ENCODE assay signal across 32 cellular contexts in the genomic region with DNA sequence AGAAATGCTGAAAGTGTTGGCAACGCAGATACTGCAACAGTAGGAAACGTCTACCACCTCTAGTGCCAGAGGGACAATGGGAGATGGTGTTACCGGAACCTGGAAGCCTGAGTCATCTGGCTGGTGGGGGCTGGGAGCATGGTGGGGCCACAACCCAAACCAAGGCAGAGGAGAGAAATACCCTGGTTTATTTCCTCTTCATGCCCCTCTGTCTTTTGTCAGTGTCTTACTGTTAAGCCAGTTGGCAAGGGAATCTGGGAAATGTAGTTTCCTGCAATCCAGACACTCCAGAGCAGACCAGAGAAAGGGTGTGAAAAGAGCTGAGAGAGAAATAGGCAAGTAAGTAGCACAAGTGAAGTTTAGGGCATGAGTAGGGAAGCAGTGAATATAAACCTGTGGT.
"Had no signal": no experiment of that assay in that cellular context is flagged by ENCODE, and none has a peak within 500 bp of the region (broad histone marks: within the 10 kb centered on the region; RNA-seq: fewer than 3 reads in every experiment).

No MANE protein-coding gene starts in this region.

- H3K4me1 Mint-ChIP-seq: activated CD4-positive, alpha-beta T cell treated with anti-CD3 and anti-CD28 coated beads, Interleukin-2, amount 10 ng/mL, durations not matched to agents 24 days and 14 days; nephron progenitor cell had no signal

- H3K4me1 ChIP-seq: adrenal gland, body of pancreas, colonic mucosa, esophagus muscularis mucosa, foreskin keratinocyte, heart right ventricle, left lung, pancreas, prostate gland, sigmoid colon, suprapubic skin, tibial artery, upper lobe of right lung had no signal

- ATAC-seq: body of pancreas, foreskin keratinocyte, heart right ventricle, left lung, pancreas, T-helper 17 cell, upper lobe of right lung had no signal

- H3K9me3 Mint-ChIP-seq: activated CD4-positive, alpha-beta memory T cell treated with anti-CD3 and anti-CD28 coated beads for 36 hours; activated CD4-positive, alpha-beta T cell treated with anti-CD3 and anti-CD28 coated beads, Interleukin-2, amount 10 ng/mL, durations not matched to agents 24 days and 14 days; activated naive CD4-positive, alpha-beta T cell treated with anti-CD3 and anti-CD28 coated beads for 36 hours; activated naive CD8-positive, alpha-beta T cell treated with anti-CD3 and anti-CD28 coated beads for 36 hours; activated T-helper 1 cell treated with anti-CD3 and anti-CD28 coated beads, Interleukin-12 subunit alpha, Interleukin-12 subunit beta, Interleukin-2, Interleukin-4 antibody, amounts not matched to agents 30 ng/mL and 10 ng/mL and 1 ng/mL, durations not matched to agents 14 hours and 24 hours and 36 hours had no signal

- H3K27ac ChIP-seq: adrenal gland, body of pancreas, colonic mucosa, esophagus muscularis mucosa, foreskin keratinocyte, heart right ventricle, left lung, pancreas, prostate gland, sigmoid colon, suprapubic skin, tibial artery, upper lobe of right lung, WERI-Rb-1 had no signal

- H3K27ac Mint-ChIP-seq: activated CD4-positive, alpha-beta memory T cell treated with anti-CD3 and anti-CD28 coated beads for 36 hours; activated CD4-positive, alpha-beta T cell treated with anti-CD3 and anti-CD28 coated beads, Interleukin-2, amount 10 ng/mL, durations not matched to agents 24 days and 14 days; activated naive CD4-positive, alpha-beta T cell treated with anti-CD3 and anti-CD28 coated beads for 36 hours; activated naive CD8-positive, alpha-beta T cell treated with anti-CD3 and anti-CD28 coated beads for 36 hours; activated T-helper 1 cell treated with anti-CD3 and anti-CD28 coated beads, Interleukin-12 subunit alpha, Interleukin-12 subunit beta, Interleukin-2, Interleukin-4 antibody, amounts not matched to agents 30 ng/mL and 10 ng/mL and 1 ng/mL, durations not matched to agents 14 hours and 24 hours and 36 hours; nephron progenitor cell; T-helper 17 cell had no signal

- H3K4me3 ChIP-seq: adrenal gland, body of pancreas, colonic mucosa, esophagus muscularis mucosa, heart right ventricle, left lung, lung, pancreas, prostate gland, sigmoid colon, suprapubic skin, tibial artery, upper lobe of right lung had no signal

- H3K27me3 ChIP-seq: adrenal gland, body of pancreas, colonic mucosa, esophagus muscularis mucosa, heart right ventricle, left lung, pancreas, sigmoid colon, suprapubic skin, tibial artery, upper lobe of right lung had no signal

- H3K27me3 Mint-ChIP-seq: activated CD4-positive, alpha-beta memory T cell treated with anti-CD3 and anti-CD28 coated beads for 36 hours; activated naive CD8-positive, alpha-beta T cell treated with anti-CD3 and anti-CD28 coated beads for 36 hours; T-helper 17 cell had no signal

- H3K4me3 Mint-ChIP-seq: activated CD4-positive, alpha-beta memory T cell treated with anti-CD3 and anti-CD28 coated beads for 36 hours; activated CD4-positive, alpha-beta T cell treated with anti-CD3 and anti-CD28 coated beads, Interleukin-2, amount 10 ng/mL, durations not matched to agents 24 days and 14 days; activated naive CD4-positive, alpha-beta T cell treated with anti-CD3 and anti-CD28 coated beads for 36 hours; activated naive CD8-positive, alpha-beta T cell treated with anti-CD3 and anti-CD28 coated beads for 36 hours; activated T-helper 1 cell treated with anti-CD3 and anti-CD28 coated beads, Interleukin-12 subunit alpha, Interleukin-12 subunit beta, Interleukin-2, Interleukin-4 antibody, amounts not matched to agents 30 ng/mL and 10 ng/mL and 1 ng/mL, durations not matched to agents 14 hours and 24 hours and 36 hours; nephron progenitor cell; T-helper 17 cell had no signal

- H3K36me3 ChIP-seq: colonic mucosa, prostate gland had no signal

- H3K9me3 ChIP-seq: adrenal gland, body of pancreas, colonic mucosa, esophagus muscularis mucosa, heart right ventricle, left lung, pancreas, prostate gland, sigmoid colon, suprapubic skin, tibial artery, upper lobe of right lung had no signal

- FAIRE-seq: pancreas, small intestine had no signal

- DNase-seq: activated CD4-positive, alpha-beta memory T cell treated with anti-CD3 and anti-CD28 coated beads for 36 hours; activated CD4-positive, alpha-beta T cell treated with anti-CD3 and anti-CD28 coated beads, Interleukin-2, amount 10 ng/mL, durations not matched to agents 24 days and 14 days; activated CD4-positive, CD25-positive, alpha-beta regulatory T cell treated with anti-CD3 and anti-CD28 coated beads, Interleukin-2, amount 50 U/mL, for 72 hours; activated CD8-positive, alpha-beta memory T cell treated with anti-CD3 and anti-CD28 coated beads, Interleukin-2, amount 50 U/mL, for 4 hours; activated effector memory CD4-positive, alpha-beta T cell treated with anti-CD3 and anti-CD28 coated beads, Interleukin-2, amount 50 U/mL, for 16 hours; activated naive CD4-positive, alpha-beta T cell treated with anti-CD3 and anti-CD28 coated beads for 36 hours; activated naive CD8-positive, alpha-beta T cell treated with anti-CD3 and anti-CD28 coated beads for 36 hours; activated T-cell treated with anti-CD3 and anti-CD28 coated beads, Interleukin-2, amount 50 U/mL, for 1 hour; adrenal gland; aorta; body of pancreas; cerebellar nuclear complex; colonic mucosa; foreskin keratinocyte; heart right ventricle; left lung; nephron progenitor cell; pancreas; retina; sigmoid colon; small intestine; stimulated activated naive CD4-positive, alpha-beta T cell; T-helper 17 cell; T1000; tibial artery; upper lobe of right lung; WERI-Rb-1 had no signal
